In genomic region chr1:149997585-149998262, GRCh38 we compare ENCODE assay signal across 8 cellular contexts. TPM values are rescaled to one million over a fixed set of nuclear protein-coding genes. Genes with fewer than 3 reads are reported as not detected.
DNase-seq lines count a peak whose midpoint lies in the region; ATAC-seq lines count a peak whose summit lies in the region.

No MANE protein-coding gene starts in this region.

- no peak for DNase-seq in CD4-positive, CD25-positive, alpha-beta regulatory T cell
- DNase-seq in hepatic stellate cell (ENCODE audit: low spot score), result no peak
- no peak for DNase-seq in activated effector memory CD4-positive, alpha-beta T cell treated with Interleukin-2 at 50 U/mL for 16 hours
- no peak for DNase-seq in EL
- DNase-seq in HPDE6-E6E7 (ENCODE audit: extremely low spot score), result no peak

- no peaks in the 10 kb centered on the region for H3K9me3 Mint-ChIP-seq in CD4-positive, CD25-positive, alpha-beta regulatory T cell

- H3K4me3 ChIP-seq in CD4-positive, CD25-positive, alpha-beta regulatory T cell (ENCODE audit: low read depth, low read length), result no peak overlapping the region

- peaks cover 44% of the 10 kb centered on the region for H3K36me3 Mint-ChIP-seq in CD4-positive, CD25-positive, alpha-beta regulatory T cell

- H3K36me3 ChIP-seq in CD4-positive, CD25-positive, alpha-beta regulatory T cell (ENCODE audit: control insufficient read depth, insufficient read depth, low read length), result peaks cover 10% of the 10 kb centered on the region

- H3K4me1 Mint-ChIP-seq in CD4-positive, CD25-positive, alpha-beta regulatory T cell, result peaks cover 15 to 30% (median 28%) of the 10 kb centered on the region in 4 donors

- no peaks in the 10 kb centered on the region for H3K4me1 ChIP-seq in CD4-positive, CD25-positive, alpha-beta regulatory T cell (ENCODE audit: control insufficient read depth, insufficient read depth, low read length, poor library complexity, severe bottlenecking)

- H3K27ac ChIP-seq in CD4-positive, CD25-positive, alpha-beta regulatory T cell (ENCODE audit: insufficient read depth, low read length, poor library complexity, severe bottlenecking), result no peak overlapping the region
- H3K27ac ChIP-seq in angular gyrus (ENCODE audit: low read depth, low read length), result peak overlapping the region; percentile 24

- no peaks in the 10 kb centered on the region for H3K9me3 ChIP-seq in CD4-positive, CD25-positive, alpha-beta regulatory T cell (ENCODE audit: control insufficient read depth in 2 of 2, low read length in 2 of 2)

- peak overlapping the region; percentile 12 to 51 (median 40) for H3K27ac Mint-ChIP-seq in CD4-positive, CD25-positive, alpha-beta regulatory T cell

- peak overlapping the region in 1 of 4 donors; percentile 15 for H3K4me3 Mint-ChIP-seq in CD4-positive, CD25-positive, alpha-beta regulatory T cell

- ATAC-seq in CD4-positive, CD25-positive, alpha-beta regulatory T cell (ENCODE audit: low read depth in 2 of 2), result peak in 1 of 2 donors; percentile 14
- ATAC-seq in GM19438 (IDR thresholded peaks at IDR 0.05; ENCODE audit: low read depth, unreplicated experiment), result peak; percentile 77
- ATAC-seq in HG03378 (IDR thresholded peaks at IDR 0.05; ENCODE audit: unreplicated experiment), result peak; percentile 82

- no peaks in the 10 kb centered on the region for H3K27me3 ChIP-seq in CD4-positive, CD25-positive, alpha-beta regulatory T cell (ENCODE audit: control insufficient read depth, insufficient read depth, low read length)

- no peaks in the 10 kb centered on the region for H3K27me3 Mint-ChIP-seq in CD4-positive, CD25-positive, alpha-beta regulatory T cell

RNA-seq across cellular contexts. Expression of gene OTUD7B, which starts 12.8 kb away (rescaled TPM):
- 6.7 TPM for total RNA-seq in CD4-positive, CD25-positive, alpha-beta regulatory T cell
- 1 to 10 TPM in 2 of 4 donors, under 1 TPM in 2; 0.57 to 1.3 (median 1.1) TPM for polyA plus RNA-seq in CD4-positive, CD25-positive, alpha-beta regulatory T cell
